ENCODE assay signal across 16 cellular contexts in genomic region chr10:85513450-85513849, GRCh38.
A peak's percentile ranks its signal among the peaks of the same experiment; 100 is the strongest.
DNase-seq lines count a peak whose midpoint lies in the region; TF ChIP-seq lines count a peak whose summit lies in the region.
"Had no signal": no experiment of that assay in that cellular context is flagged by ENCODE, and none has a peak within 500 bp of the region (broad histone marks: within the 10 kb centered on the region; RNA-seq: fewer than 3 reads in every experiment).

No MANE protein-coding gene starts in this region.

- no peak overlapping the region for H2BK120ac ChIP-seq in H9 (ENCODE audit: low read depth, low read length, poor library complexity, severe bottlenecking)

- no peak overlapping the region for H3K4me3 Mint-ChIP-seq in H9
- H3K4me3 Mint-ChIP-seq: CD4-positive, CD25-positive, alpha-beta regulatory T cell; CD8-positive, alpha-beta memory T cell had no signal

- no peak overlapping the region for H3K14ac ChIP-seq in H9 (ENCODE audit: insufficient read depth, low read length)

- peaks cover 16 to 17% of the 10 kb centered on the region in 2 experiments for H3K4me1 Mint-ChIP-seq in H9
- H3K4me1 Mint-ChIP-seq: CD4-positive, CD25-positive, alpha-beta regulatory T cell; CD8-positive, alpha-beta memory T cell had no signal

- H3K36me3 Mint-ChIP-seq in H9 (ENCODE audit: insufficient read depth in 1 of 3, low read depth in 3 of 3), result no peaks in the 10 kb centered on the region
- H3K36me3 Mint-ChIP-seq: CD4-positive, CD25-positive, alpha-beta regulatory T cell; CD8-positive, alpha-beta memory T cell had no signal

- H2AK5ac ChIP-seq in H9 (ENCODE audit: insufficient read length, low read length), result no peak overlapping the region

- H2BK20ac ChIP-seq in H9 (ENCODE audit: low read depth, low read length, poor library complexity, severe bottlenecking), result peak overlapping the region; percentile 26

- no CpG with 5 or more reads among the region's 1 CpG for WGBS in H9 (ENCODE audit: extremely low coverage, insufficient read length, low lambda C conversion rate)

- no peaks in the 10 kb centered on the region for H3K9me3 ChIP-seq in H9 (ENCODE audit: control insufficient read depth, low read depth, low read length)
- no peaks in the 10 kb centered on the region for H3K9me3 ChIP-seq in NT2/D1 (ENCODE audit: insufficient read depth, low read length)
- no peaks in the 10 kb centered on the region for H3K9me3 ChIP-seq in iPS-20b (ENCODE audit: insufficient read depth, low read depth, low read length)
- H3K9me3 ChIP-seq: BE2C had no signal

- H2BK5ac ChIP-seq in H9 (ENCODE audit: insufficient read length, low read length), result no peak overlapping the region

- no peaks in the 10 kb centered on the region for H4K20me1 ChIP-seq in H9 (ENCODE audit: control insufficient read depth, insufficient read depth, insufficient read length)

- no peak overlapping the region for H2AFZ ChIP-seq in H9 (ENCODE audit: low read length)

- no peak overlapping the region for H4K8ac ChIP-seq in H9 (replicated peaks; ENCODE audit: insufficient read length, low read depth, low read length)

- H3K23me2 ChIP-seq in H9 (ENCODE audit: insufficient read length, low read depth, low read length, poor library complexity, severe bottlenecking), result no peaks in the 10 kb centered on the region

- H3K23ac ChIP-seq in H9 (ENCODE audit: insufficient read length, low read depth, low read length), result no peak overlapping the region

- H3K79me1 ChIP-seq in H9 (ENCODE audit: insufficient read depth, low read depth, low read length, poor library complexity, severe bottlenecking), result no peaks in the 10 kb centered on the region

- H3K36me3 ChIP-seq in NT2/D1 (ENCODE audit: insufficient read depth, insufficient read length, low read length) (no peaks in the 10 kb centered on the region), iPS-20b (ENCODE audit: insufficient read depth, low read depth, low read length) (no peaks in the 10 kb centered on the region)
- H3K36me3 ChIP-seq: BE2C had no signal

- peak overlapping the region in 2 of 3 experiments; percentile 7 to 58; a peak in 3 of 7 replicates for H3K27ac Mint-ChIP-seq in H9
- H3K27ac Mint-ChIP-seq: CD4-positive, CD25-positive, alpha-beta regulatory T cell; CD8-positive, alpha-beta memory T cell had no signal

- no peaks in the 10 kb centered on the region for H3K79me2 ChIP-seq in H9 (ENCODE audit: insufficient read depth, low read length)

- no peak overlapping the region for H4K91ac ChIP-seq in H9 (ENCODE audit: insufficient read length, low read depth, low read length)

- no peak overlapping the region for H3T11ph ChIP-seq in H9 (ENCODE audit: low read length)

- H3K9ac ChIP-seq in H9 (ENCODE audit: extremely low read depth, insufficient read length, low read length) (no peak overlapping the region), NT2/D1 (ENCODE audit: insufficient read length, low read depth) (no peak overlapping the region), iPS-20b (ENCODE audit: low read depth, low read length) (no peak overlapping the region)

- no peaks in the 10 kb centered on the region; a peak in 1 of 5 replicates for H3K9me3 Mint-ChIP-seq in H9

- H3K4me3 ChIP-seq in NT2/D1 (ENCODE audit: insufficient read length, low read depth), result no peak overlapping the region
- peak overlapping the region; percentile 18; the same call in 1 of the 2 replicates for H3K4me3 ChIP-seq in iPS-20b (ENCODE audit: low read length)
- H3K4me3 ChIP-seq: GM12878 had no signal

- no peak overlapping the region for H3K18ac ChIP-seq in H9 (ENCODE audit: insufficient read length, low read depth, low read length)

- H3K4ac ChIP-seq in H9 (ENCODE audit: low read depth, low read length), result no peak overlapping the region

- DNase-seq in H9 (no peak), NT2/D1 (ENCODE audit: low read depth, low spot score) (peak; percentile 15), SKM-1 treated with dmso at 0.1 percent for 144 hours (lab: John Stamatoyannopoulos, UW; ENCODE audit: unreplicated experiment) (no peak), NCI-H345 (lab: John Stamatoyannopoulos, UW) (no peak)
- no peak for DNase-seq in activated CD8-positive, alpha-beta memory T cell treated with anti-CD3 and anti-CD28 coated beads for 24 hours
- DNase-seq: BE2C; C1 segment of cervical spinal cord; CD4-positive, CD25-positive, alpha-beta regulatory T cell; CD8-positive, alpha-beta memory T cell; COR-L47; DMS 273 treated with DMSO at 0.1 percent for 48 hours; DMS53; DND-41; EL had no signal

- peaks cover 6% of the 10 kb centered on the region; the same call in 1 of the 2 replicates for H3K27me3 Mint-ChIP-seq in H9 (ENCODE audit: low read depth)
- H3K27me3 Mint-ChIP-seq: CD4-positive, CD25-positive, alpha-beta regulatory T cell had no signal

- no peak overlapping the region for H2BK15ac ChIP-seq in H9 (ENCODE audit: low read depth, low read length)

- no peak for TF ChIP-seq CTCF in H9 (conservative IDR thresholded peaks at IDR 0.05)

- no peak overlapping the region for H2BK12ac ChIP-seq in H9 (ENCODE audit: insufficient read length, low read depth, low read length)

- H4K5ac ChIP-seq in H9 (ENCODE audit: insufficient read length, low read depth, low read length), result no peak overlapping the region

- H3K56ac ChIP-seq in H9 (ENCODE audit: insufficient read length, low read depth, low read length), result no peak overlapping the region

- H3K27ac ChIP-seq in H9 (ENCODE audit: insufficient read length, low read depth, low read length), result no peak overlapping the region
- H3K27ac ChIP-seq in iPS-20b (ENCODE audit: low read length), result no peak overlapping the region

- no peak overlapping the region for H3K4me2 ChIP-seq in H9 (ENCODE audit: insufficient read depth, insufficient read length, low read length)

- no peaks in the 10 kb centered on the region for H3K27me3 ChIP-seq in H9 (ENCODE audit: insufficient read depth, low read length)
- H3K27me3 ChIP-seq in NT2/D1 (ENCODE audit: insufficient read depth, insufficient read length), result no peaks in the 10 kb centered on the region
- H3K27me3 ChIP-seq in iPS-20b (ENCODE audit: insufficient read depth, low read length), result no peaks in the 10 kb centered on the region
- H3K27me3 ChIP-seq: BE2C had no signal

- H3K4me1 ChIP-seq in H9 (ENCODE audit: insufficient read depth, low read length), result peaks cover 4% of the 10 kb centered on the region; the same call in 1 of the 2 replicates
- peaks cover 2% of the 10 kb centered on the region for H3K4me1 ChIP-seq in NT2/D1 (ENCODE audit: insufficient read depth, insufficient read length)
- H3K4me1 ChIP-seq in iPS-20b (ENCODE audit: insufficient read depth, low read length), result peaks cover 14% of the 10 kb centered on the region
- H3K4me1 ChIP-seq: BE2C had no signal
